Comparison of ENCODE assay signal across 17 cellular contexts in the genomic region with DNA sequence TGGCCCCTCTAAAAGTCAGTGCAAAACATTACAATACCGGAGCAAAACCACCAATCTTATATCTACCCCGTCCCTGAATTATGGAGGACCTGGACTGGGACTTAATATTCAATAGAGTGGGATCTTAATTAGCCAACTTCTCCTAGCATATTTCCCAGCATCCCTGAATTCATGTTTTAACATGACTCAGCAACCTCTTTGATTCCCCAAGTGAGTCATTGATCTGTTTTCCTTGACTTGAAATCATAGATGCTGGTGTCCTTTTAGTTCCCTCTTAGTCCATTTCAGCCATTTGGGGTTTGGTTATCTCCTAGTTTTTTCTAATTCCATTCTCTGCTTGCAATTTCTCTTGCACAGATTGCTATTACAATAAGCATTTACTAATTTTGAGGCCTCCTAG.
A peak's percentile ranks its signal among the peaks of the same experiment; 100 is the strongest.
DNase-seq lines count a peak whose midpoint lies in the region; ATAC-seq, FAIRE-seq and TF ChIP-seq lines count a peak whose summit lies in the region.
"Had no signal": no experiment of that assay in that cellular context is flagged by ENCODE, and none has a peak within 500 bp of the region (broad histone marks: within the 10 kb centered on the region; RNA-seq: fewer than 3 reads in every experiment).

No MANE protein-coding gene starts in this region.

- peaks cover 26% of the 10 kb centered on the region for H3K4me1 ChIP-seq in mammary epithelial cell (ENCODE audit: insufficient read depth, low read length)
- H3K4me1 ChIP-seq in keratinocyte (ENCODE audit: control insufficient read depth, extremely low read depth, insufficient read depth, low read length), result peaks cover 32% of the 10 kb centered on the region
- no peaks in the 10 kb centered on the region for H3K4me1 ChIP-seq in ascending aorta

- dilution Hi-C loops in mammary epithelial cell (cut with HindIII; ENCODE audit: low sequenced_read_pairs), result no loop called here
- dilution Hi-C loops in keratinocyte (cut with MboI; ENCODE audit: extremely low pct_ligation_motif_present, low sequenced_read_pairs), result no loop called here

- in situ Hi-C loops in mammary epithelial cell (cut with MboI; ENCODE audit: low sequenced_read_pairs in 2 of 2), result no loop called here

- H3K4me3 ChIP-seq in mammary epithelial cell (replicated peaks in 1 of 3; ENCODE audit: insufficient read depth in 1 of 3, low read depth in 2 of 3, low read length in 3 of 3) (no peak overlapping the region), keratinocyte (ENCODE audit: control insufficient read depth in 2 of 3, extremely low read depth in 1 of 3, insufficient read depth in 2 of 3, low read depth in 1 of 3, low read length in 3 of 3) (no peak overlapping the region), ascending aorta (no peak overlapping the region)
- H3K4me3 ChIP-seq: GM12878, GM23338 had no signal

- no CpG with 5 or more reads among the region's 2 CpGs for WGBS in mammary epithelial cell (ENCODE audit: low coverage, missing lambda C conversion rate)

- H2AFZ ChIP-seq in mammary epithelial cell (ENCODE audit: low read depth, low read length) (no peak overlapping the region), keratinocyte (ENCODE audit: control insufficient read depth, low read length) (no peak overlapping the region)
- H2AFZ ChIP-seq: GM23338 had no signal

- no peaks in the 10 kb centered on the region for H3K27me3 ChIP-seq in mammary epithelial cell (ENCODE audit: insufficient read depth, low read length)
- no peaks in the 10 kb centered on the region for H3K27me3 ChIP-seq in keratinocyte (ENCODE audit: control insufficient read depth, extremely low read depth, insufficient read depth, low read length)
- H3K27me3 ChIP-seq in ascending aorta, result no peaks in the 10 kb centered on the region

- FAIRE-seq in keratinocyte (lab: Jason Lieb, UNC), result peak; percentile 89
- FAIRE-seq: A204.1, GM12878, GM18507, HTR-8/SVneo had no signal

- no peak for TF ChIP-seq CTCF in mammary epithelial cell (conservative IDR thresholded peaks at IDR 0.05 in 1 of 2, IDR thresholded peaks at IDR 0.05 in 1 of 2; ENCODE audit: extremely low read depth in 1 of 2, insufficient read depth in 1 of 2, low read depth in 1 of 2, low read length in 2 of 2)
- TF ChIP-seq CTCF in keratinocyte (optimal IDR thresholded peaks at IDR 0.05 in 1 of 3, IDR thresholded peaks at IDR 0.05 in 1 of 3, conservative IDR thresholded peaks at IDR 0.05 in 1 of 3; ENCODE audit: extremely low read depth in 1 of 3, insufficient read depth in 2 of 3, low read length in 3 of 3), result no peak
- TF ChIP-seq CTCF in ascending aorta (IDR thresholded peaks at IDR 0.05), result no peak

- no peaks in the 10 kb centered on the region for H3K79me2 ChIP-seq in mammary epithelial cell (ENCODE audit: insufficient read depth, low read length)
- H3K79me2 ChIP-seq in keratinocyte (ENCODE audit: control insufficient read depth, insufficient read depth, low read length), result no peaks in the 10 kb centered on the region

- no peak for ATAC-seq in GM18867 (IDR thresholded peaks at IDR 0.05; ENCODE audit: unreplicated experiment)
- ATAC-seq: GM12878, GM23338 had no signal

- intact Hi-C loops in mammary epithelial cell (cut with micrococcal nuclease), result loop anchor here (5.0 kb wide), 1 partner anchor 64 kb away; no protein-coding TSS in a partner anchor
- intact Hi-C loops in ascending aorta (cut with DNase I), result no loop called here

- H4K20me1 ChIP-seq in mammary epithelial cell (ENCODE audit: insufficient read depth, low read length), result no peaks in the 10 kb centered on the region
- no peaks in the 10 kb centered on the region for H4K20me1 ChIP-seq in keratinocyte (ENCODE audit: control insufficient read depth, extremely low read depth, insufficient read depth, low read length)

- H3K9me3 ChIP-seq in mammary epithelial cell (replicated peaks; ENCODE audit: insufficient read depth, low read length), result no peaks in the 10 kb centered on the region
- H3K9me3 ChIP-seq in keratinocyte (ENCODE audit: control insufficient read depth, low read depth, low read length), result no peaks in the 10 kb centered on the region
- no peaks in the 10 kb centered on the region for H3K9me3 ChIP-seq in ascending aorta

- H3K36me3 ChIP-seq in mammary epithelial cell (ENCODE audit: insufficient read depth, low read length) (no peaks in the 10 kb centered on the region), keratinocyte (ENCODE audit: control insufficient read depth in 2 of 2, extremely low read depth in 1 of 2, insufficient read depth in 2 of 2, low read length in 2 of 2) (no peaks in the 10 kb centered on the region), ascending aorta (no peaks in the 10 kb centered on the region)

- H3K9ac ChIP-seq in mammary epithelial cell (ENCODE audit: insufficient read depth, low read length), result no peak overlapping the region
- no peak overlapping the region for H3K9ac ChIP-seq in keratinocyte (ENCODE audit: control insufficient read depth, extremely low read depth, insufficient read depth, low read length)

- DNase-seq in HT1080 (ENCODE audit: low read depth) (peak; percentile 59), M059J (ENCODE audit: low read depth) (peak; percentile 25), mammary epithelial cell (peak; percentile 62), keratinocyte (ENCODE audit: low read depth, low spot score) (no peak), ascending aorta (ENCODE audit: low spot score in 2 of 2) (no peak), cerebellar cortex (ENCODE audit: low spot score) (no peak)
- DNase-seq: C1 segment of cervical spinal cord; Calu3; CD4-positive, alpha-beta T cell; DMS 273 treated with DMSO at 0.1 percent for 48 hours; H7 had no signal

- H3K4me2 ChIP-seq in mammary epithelial cell (ENCODE audit: insufficient read depth, low read depth, low read length) (no peak overlapping the region), keratinocyte (ENCODE audit: control insufficient read depth, extremely low read depth, insufficient read depth, low read depth, low read length) (no peak overlapping the region)
- H3K4me2 ChIP-seq: GM23338 had no signal

- H3K9me1 ChIP-seq in keratinocyte (ENCODE audit: control insufficient read depth, extremely low read depth, insufficient read depth, low read length), result no peaks in the 10 kb centered on the region

- CTCF ChIA-PET in mammary epithelial cell (lab: Charles Lee; ENCODE audit: low non-redundant PET), result no interaction called here

- no TSS peak for BruUV-seq in mammary epithelial cell (replicated peaks; lab: Mats Ljungman, UMichigan)

- H3K27ac ChIP-seq in mammary epithelial cell (ENCODE audit: insufficient read depth, low read depth, low read length) (no peak overlapping the region), keratinocyte (ENCODE audit: control insufficient read depth, insufficient read depth, low read length) (peak overlapping the region; percentile 10), ascending aorta (no peak overlapping the region)

Comparison
In these comparisons a context has a peak if more than half of its experiments do, and no peak if none do; other contexts are left out.
1. DNase-seq: peak in HT1080 (single experiment), M059J (single experiment) and mammary epithelial cell (single experiment); none in keratinocyte (single experiment), ascending aorta (0 of 2) and cerebellar cortex (single experiment).